In the genomic region with DNA sequence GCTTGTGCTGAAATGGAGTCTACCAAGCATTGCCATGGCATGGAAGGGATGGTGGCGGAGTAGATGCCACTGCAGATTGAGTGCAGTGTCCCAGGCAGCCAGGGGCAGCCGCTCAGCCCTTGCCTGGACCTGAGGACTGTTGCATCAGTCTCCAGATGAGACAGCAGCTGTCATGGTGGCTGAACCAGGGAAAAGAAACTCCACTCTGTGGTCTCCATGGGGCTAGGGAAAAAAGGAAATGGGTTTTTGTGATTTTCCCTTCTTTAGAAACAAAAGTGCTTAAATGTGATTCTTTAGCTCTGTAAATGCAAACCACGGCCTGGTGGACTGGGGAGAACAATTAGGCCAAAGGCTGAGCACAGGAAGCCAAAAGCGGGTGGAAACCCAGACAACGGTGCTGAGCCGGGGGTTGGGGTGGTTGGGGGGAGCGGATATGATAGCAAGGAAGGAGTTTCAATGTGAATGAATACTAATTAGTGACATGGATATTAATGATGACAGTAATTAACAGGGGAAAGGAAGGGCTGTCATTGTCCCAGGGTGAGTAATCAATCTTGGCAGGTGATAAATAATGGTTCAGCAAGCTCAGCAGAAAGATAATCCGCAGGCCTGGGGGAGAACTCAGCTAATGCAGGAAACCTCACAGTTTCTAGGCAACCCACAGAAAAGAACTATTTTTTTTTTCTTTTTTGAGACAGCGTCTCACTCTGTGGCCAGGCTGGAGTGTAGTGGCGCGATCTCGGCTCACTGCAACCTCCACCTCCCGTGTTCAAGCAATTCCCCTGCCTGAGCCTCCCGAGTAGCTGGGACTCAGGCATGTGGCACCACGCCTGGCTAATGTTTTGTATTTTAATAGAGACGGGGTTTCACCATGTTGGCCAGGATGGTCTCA, we compare ENCODE assay signal across 9 cellular contexts.
DNase-seq lines count a peak whose midpoint lies in the region; ATAC-seq and TF ChIP-seq lines count a peak whose summit lies in the region.
"Had no signal": no experiment of that assay in that cellular context is flagged by ENCODE, and none has a peak within 500 bp of the region (broad histone marks: within the 10 kb centered on the region; RNA-seq: fewer than 3 reads in every experiment).

No MANE protein-coding gene starts in this region.

- intact Hi-C loops in left lung (cut with DNase I) = no loop called here
- intact Hi-C loops in Right ventricle myocardium superior (cut with DNase I) = no loop called here
- intact Hi-C loops in colonic mucosa (cut with DNase I) = no loop called here

- H3K27ac Mint-ChIP-seq in activated CD8-positive, alpha-beta T cell treated with anti-CD3 and anti-CD28 coated beads, Interleukin-2, amount 10 ng/mL, durations not matched to agents 7 days and 5 days = peak overlapping the region; percentile 91
- peak overlapping the region; percentile 96 to 98 for H3K27ac Mint-ChIP-seq in stimulated activated naive CD8-positive, alpha-beta T cell treated with anti-CD3 and anti-CD28 coated beads, Interleukin-15, amount 100 ng/mL, for 72 hours

- H3K27me3 ChIP-seq in left lung (peaks cover 0 to 7% of the 10 kb centered on the region in 2 donors), colonic mucosa (no peaks in the 10 kb centered on the region)
- H3K27me3 ChIP-seq: upper lobe of left lung had no signal

- H3K27me3 Mint-ChIP-seq in activated CD8-positive, alpha-beta T cell treated with anti-CD3 and anti-CD28 coated beads, Interleukin-2, amount 10 ng/mL, durations not matched to agents 7 days and 5 days (ENCODE audit: low read depth) = peaks cover 6% of the 10 kb centered on the region
- peaks cover 35% of the 10 kb centered on the region for H3K27me3 Mint-ChIP-seq in stimulated activated naive CD8-positive, alpha-beta T cell treated with anti-CD3 and anti-CD28 coated beads, Interleukin-15, amount 100 ng/mL, for 72 hours

- no peak for TF ChIP-seq CTCF in left lung (IDR thresholded peaks at IDR 0.05)
- TF ChIP-seq CTCF in colonic mucosa (IDR thresholded peaks at IDR 0.05) = no peak

- no peaks in the 10 kb centered on the region for H3K9me3 ChIP-seq in left lung
- H3K9me3 ChIP-seq in colonic mucosa = no peaks in the 10 kb centered on the region
- H3K9me3 ChIP-seq: upper lobe of left lung had no signal

- H3K4me1 ChIP-seq in left lung (peaks cover 0 to 3% of the 10 kb centered on the region in 2 donors), colonic mucosa (no peaks in the 10 kb centered on the region)

- H3K4me3 Mint-ChIP-seq in activated CD8-positive, alpha-beta T cell treated with anti-CD3 and anti-CD28 coated beads, Interleukin-2, amount 10 ng/mL, durations not matched to agents 7 days and 5 days = peak overlapping the region; percentile 66
- peak overlapping the region; percentile 70 to 74 for H3K4me3 Mint-ChIP-seq in stimulated activated naive CD8-positive, alpha-beta T cell treated with anti-CD3 and anti-CD28 coated beads, Interleukin-15, amount 100 ng/mL, for 72 hours

- ATAC-seq in GM19035 (IDR thresholded peaks at IDR 0.05; ENCODE audit: unreplicated experiment) (peak; percentile 73), HG03432 (IDR thresholded peaks at IDR 0.05; ENCODE audit: unreplicated experiment) (peak; percentile 67), left lung (peak; percentile 35), Right ventricle myocardium superior (ENCODE audit: poor library complexity) (no peak)
- ATAC-seq in activated CD8-positive, alpha-beta T cell treated with anti-CD3 and anti-CD28 coated beads, Interleukin-2, amount 10 ng/mL, durations not matched to agents 7 days and 5 days = peak; percentile 88
- ATAC-seq in stimulated activated naive CD8-positive, alpha-beta T cell treated with anti-CD3 and anti-CD28 coated beads, Interleukin-15, amount 100 ng/mL, for 72 hours = peak; percentile 89

- POLR2A ChIA-PET in activated CD8-positive, alpha-beta T cell treated with anti-CD3 and anti-CD28 coated beads, Interleukin-2, amount 10 ng/mL, durations not matched to agents 7 days and 5 days (lab: Charles Lee) = interaction anchor here (0.9 to 1.1 kb wide), 3 partner anchors 10 to 26 kb away, joined by 3 to 4 read pairs (median 3); no protein-coding TSS in a partner anchor

- H3K4me1 Mint-ChIP-seq in activated CD8-positive, alpha-beta T cell treated with anti-CD3 and anti-CD28 coated beads, Interleukin-2, amount 10 ng/mL, durations not matched to agents 7 days and 5 days (ENCODE audit: low read depth) = peaks cover 80% of the 10 kb centered on the region
- peaks cover 35% of the 10 kb centered on the region for H3K4me1 Mint-ChIP-seq in stimulated activated naive CD8-positive, alpha-beta T cell treated with anti-CD3 and anti-CD28 coated beads, Interleukin-15, amount 100 ng/mL, for 72 hours

- peak; percentile 81 for DNase-seq in activated CD8-positive, alpha-beta T cell treated with anti-CD3 and anti-CD28 coated beads, Interleukin-2, amount 10 ng/mL, durations not matched to agents 7 days and 5 days
- no peak for DNase-seq in left lung
- DNase-seq in stimulated activated naive CD8-positive, alpha-beta T cell treated with anti-CD3 and anti-CD28 coated beads, Interleukin-15, amount 100 ng/mL, for 72 hours = peak; percentile 36 to 87
- DNase-seq in Right ventricle myocardium superior = no peak
- DNase-seq in colonic mucosa = no peak
- DNase-seq in GM19240 (ENCODE audit: insufficient read length, low spot score) = no peak

- no peaks in the 10 kb centered on the region for H3K9me3 Mint-ChIP-seq in activated CD8-positive, alpha-beta T cell treated with anti-CD3 and anti-CD28 coated beads, Interleukin-2, amount 10 ng/mL, durations not matched to agents 7 days and 5 days (ENCODE audit: insufficient read depth)
- no peaks in the 10 kb centered on the region for H3K9me3 Mint-ChIP-seq in stimulated activated naive CD8-positive, alpha-beta T cell treated with anti-CD3 and anti-CD28 coated beads, Interleukin-15, amount 100 ng/mL, for 72 hours

- CTCF ChIA-PET in activated CD8-positive, alpha-beta T cell treated with anti-CD3 and anti-CD28 coated beads, Interleukin-2, amount 10 ng/mL, durations not matched to agents 7 days and 5 days (lab: Charles Lee) = interaction anchor here (1.1 to 1.3 kb wide), 7 partner anchors 9 to 62 kb away, joined by 3 to 7 read pairs (median 4); no protein-coding TSS in a partner anchor

- H3K36me3 ChIP-seq in left lung = no peaks in the 10 kb centered on the region
- no peaks in the 10 kb centered on the region for H3K36me3 ChIP-seq in colonic mucosa
- H3K36me3 ChIP-seq: upper lobe of left lung had no signal

- H3K4me3 ChIP-seq in left lung (no peak overlapping the region), colonic mucosa (no peak overlapping the region)
- H3K4me3 ChIP-seq: upper lobe of left lung had no signal

- H3K9ac ChIP-seq in colonic mucosa (ENCODE audit: low read depth in 2 of 2, low read length in 2 of 2) = no peak overlapping the region

- H3K36me3 Mint-ChIP-seq in activated CD8-positive, alpha-beta T cell treated with anti-CD3 and anti-CD28 coated beads, Interleukin-2, amount 10 ng/mL, durations not matched to agents 7 days and 5 days (ENCODE audit: low read depth) = peaks cover 17% of the 10 kb centered on the region

- H3K27ac ChIP-seq in left lung (no peak overlapping the region), colonic mucosa (no peak overlapping the region)
- H3K27ac ChIP-seq: upper lobe of left lung had no signal

Comparison
In these comparisons a context has a peak if more than half of its experiments do, and no peak if none do; other contexts are left out.
1. DNase-seq: peak in activated CD8-positive, alpha-beta T cell treated with anti-CD3 and anti-CD28 coated beads, Interleukin-2, amount 10 ng/mL, durations not matched to agents 7 days and 5 days (single experiment) and stimulated activated naive CD8-positive, alpha-beta T cell treated with anti-CD3 and anti-CD28 coated beads, Interleukin-15, amount 100 ng/mL, for 72 hours (2 of 2); none in left lung (0 of 2), Right ventricle myocardium superior (single experiment), colonic mucosa (single experiment) and GM19240 (single experiment).